In the genomic region with DNA sequence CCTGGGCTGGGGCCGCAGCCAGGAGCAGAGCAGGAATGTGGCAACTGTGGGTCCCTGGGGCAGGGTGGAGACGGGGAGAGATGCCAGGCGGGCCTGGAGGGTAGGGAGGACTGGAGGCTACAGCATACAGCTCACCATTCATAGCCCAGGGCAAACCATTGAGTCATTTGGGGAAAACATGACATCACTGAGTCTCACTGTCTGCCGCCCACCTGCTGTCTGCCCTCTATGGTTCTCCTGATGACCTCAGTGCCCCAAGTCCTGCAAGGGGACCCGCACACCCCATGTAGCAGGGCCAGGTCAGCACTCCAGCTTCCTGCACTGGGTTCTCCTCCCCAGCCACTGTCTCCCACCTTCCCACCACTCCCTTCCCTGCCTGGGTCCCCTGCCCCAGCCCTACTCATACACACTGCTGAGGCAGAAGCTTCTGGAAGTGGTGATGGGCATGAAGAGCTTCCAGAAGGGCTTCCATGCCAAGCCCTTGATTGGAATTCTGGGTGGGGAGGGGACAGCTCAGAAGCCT, we compare ENCODE assay signal across 8 cellular contexts. TPM values are rescaled to one million over a fixed set of nuclear protein-coding genes. Genes with fewer than 3 reads are reported as not detected.
DNase-seq lines count a peak whose midpoint lies in the region; ATAC-seq, FAIRE-seq and TF ChIP-seq lines count a peak whose summit lies in the region.

No MANE protein-coding gene starts in this region.

- H3K4me3 ChIP-seq in cardiac fibroblast (replicated peaks in 1 of 2; ENCODE audit: low read depth in 2 of 2, low read length in 2 of 2) (no peak overlapping the region), sigmoid colon (no peak overlapping the region), kidney (ENCODE audit: low read length in 2 of 2) (no peak overlapping the region)

- 80 to 87% methylated on average over 5 of the region's 5 CpGs for WGBS in sigmoid colon, 2 donors

- peak; percentile 56 for DNase-seq in LoVo (ENCODE audit: low spot score)
- DNase-seq in cardiac fibroblast (ENCODE audit: low read depth in 2 of 2): peak; percentile 54 to 73
- peak; percentile 74 for DNase-seq in sigmoid colon
- no peak for DNase-seq in DMS153 (lab: John Stamatoyannopoulos, UW)
- no peak for DNase-seq in midbrain (lab: John Stamatoyannopoulos, UW)
- no peak for DNase-seq in kidney
- DNase-seq in NCI-H1930 (lab: John Stamatoyannopoulos, UW): no peak

- H3K27ac ChIP-seq in sigmoid colon (peak overlapping the region; percentile 84 to 92 (median 87)), kidney (ENCODE audit: low read depth in 2 of 2, low read length in 2 of 2) (peak overlapping the region in 1 of 2 donors; percentile 67)

- no peak for TF ChIP-seq POLR2A in sigmoid colon (IDR thresholded peaks at IDR 0.05)

- H3K9ac ChIP-seq in kidney (ENCODE audit: low read length in 2 of 2): no peak overlapping the region

- no peak for TF ChIP-seq EP300 in sigmoid colon (IDR thresholded peaks at IDR 0.05)

- TF ChIP-seq CTCF in cardiac fibroblast (IDR thresholded peaks at IDR 0.05; ENCODE audit: low read depth, low read length): no peak
- no peak for TF ChIP-seq CTCF in sigmoid colon (IDR thresholded peaks at IDR 0.05)
- TF ChIP-seq CTCF in kidney (IDR thresholded peaks at IDR 0.05; ENCODE audit: borderline replicate concordance, extremely low read depth, insufficient read depth): no peak

- intact Hi-C loops in sigmoid colon (cut with DNase I): no loop called here
- intact Hi-C loops in kidney (cut with DNase I): no loop called here

- H3K36me3 ChIP-seq in sigmoid colon: peaks cover 0 to 6% (median 0%) of the 10 kb centered on the region in 4 donors
- H3K36me3 ChIP-seq in kidney (ENCODE audit: control insufficient read depth in 1 of 2, insufficient read depth in 2 of 2, low read length in 2 of 2): no peaks in the 10 kb centered on the region

- FAIRE-seq in kidney (lab: Jason Lieb, UNC): no peak

- ATAC-seq in GM19351 (IDR thresholded peaks at IDR 0.05; ENCODE audit: unreplicated experiment): peak; percentile 75

- H3K27me3 ChIP-seq in sigmoid colon: no peaks in the 10 kb centered on the region

- H3K9me3 ChIP-seq in sigmoid colon (no peaks in the 10 kb centered on the region), kidney (ENCODE audit: control insufficient read depth in 1 of 2, low read length in 2 of 2) (no peaks in the 10 kb centered on the region)

- H3K4me1 ChIP-seq in sigmoid colon (peaks cover 0 to 100% (median 96%) of the 10 kb centered on the region in 4 donors), kidney (ENCODE audit: control insufficient read depth in 1 of 2, insufficient read depth in 1 of 2, low read depth in 1 of 2, low read length in 2 of 2) (peaks cover 36 to 63% of the 10 kb centered on the region in 2 donors)

RNA-seq across cellular contexts. Expression of a gene that starts 10.4 kb away (rescaled TPM):
- 10 to 100 TPM; 12.8 to 25.5 (median 16.5) TPM for total RNA-seq in sigmoid colon
- polyA plus RNA-seq in sigmoid colon: 1 to 10 TPM in 1 of 3 donors, under 1 TPM in 2; 0.23 to 3.6 (median 0.60) TPM
- 31.5 TPM for total RNA-seq in kidney
- polyA plus RNA-seq in kidney (ENCODE audit: insufficient read depth, low read depth, low replicate concordance): 9.1 TPM

Comparison
In these comparisons a context has a peak if more than half of its experiments do, and no peak if none do; other contexts are left out.
1. DNase-seq: peak in LoVo (single experiment), cardiac fibroblast (2 of 2) and sigmoid colon (single experiment); none in DMS153 (single experiment), midbrain (single experiment), kidney (single experiment) and NCI-H1930 (0 of 2).